Comparison of ENCODE assay signal across 30 cellular contexts in genomic region chr4:107631568-107631967, GRCh38.
DNase-seq lines count a peak whose midpoint lies in the region; ATAC-seq, FAIRE-seq and TF ChIP-seq lines count a peak whose summit lies in the region.
"Had no signal": no experiment of that assay in that cellular context is flagged by ENCODE, and none has a peak within 500 bp of the region (broad histone marks: within the 10 kb centered on the region; RNA-seq: fewer than 3 reads in every experiment).

No MANE protein-coding gene starts in this region.

- no peaks in the 10 kb centered on the region for H3K4me1 Mint-ChIP-seq in astrocyte (ENCODE audit: low read depth, unreplicated experiment)
- H3K4me1 Mint-ChIP-seq: immature natural killer cell; naive thymus-derived CD8-positive, alpha-beta T cell; WTC11 had no signal

- BruUV-seq in HepG2 (replicated peaks; lab: Mats Ljungman, UMichigan): no TSS peak

- H4K20me1 ChIP-seq in astrocyte (ENCODE audit: insufficient read depth, low read length) (no peaks in the 10 kb centered on the region), HepG2 (ENCODE audit: insufficient read depth, low read length) (no peaks in the 10 kb centered on the region)

- H3K27me3 Mint-ChIP-seq in astrocyte (ENCODE audit: low read depth, unreplicated experiment): no peaks in the 10 kb centered on the region
- H3K27me3 Mint-ChIP-seq: naive thymus-derived CD8-positive, alpha-beta T cell had no signal

- WGBS in HepG2 (ENCODE audit: low lambda C conversion rate): 92% methylated on average over 7 of the region's 7 CpGs

- TF ChIP-seq RAD21 in HepG2 (CRISPR knock-in tag; IDR thresholded peaks at IDR 0.05): no peak

- DNase-seq in LNCaP clone FGC (ENCODE audit: low read depth) (peak; percentile 65), astrocyte (ENCODE audit: low read depth) (no peak), HepG2 (ENCODE audit: low spot score) (no peak), RWPE1 (ENCODE audit: low spot score) (no peak), H4 (ENCODE audit: low spot score) (no peak)
- no peak for DNase-seq in activated naive CD4-positive, alpha-beta T cell treated with Interleukin-2 at 50 U/mL for 16 hours
- DNase-seq: activated CD4-positive, alpha-beta T cell treated with anti-CD3 and anti-CD28 coated beads, Interleukin-2, amount 50 U/mL, for 1 hour; activated naive CD4-positive, alpha-beta T cell; activated T-cell treated with anti-CD3 and anti-CD28 coated beads, Interleukin-2, amount 50 U/mL, for 4 hours; adrenal gland; effector CD4-positive, alpha-beta T cell; foreskin keratinocyte; immature natural killer cell; KBM-7; midbrain; naive thymus-derived CD8-positive, alpha-beta T cell; NCI-H1694; NCI-H2171; NCI-H524 treated with DMSO at 0.1 percent for 48 hours; retina; stimulated activated CD4-positive, alpha-beta T cell treated with anti-CD3 and anti-CD28 coated beads, Interleukin-2, amount 100 ng/mL, for 48 hours; substantia nigra had no signal

- H3K4me3 Mint-ChIP-seq in astrocyte (ENCODE audit: unreplicated experiment): no peak overlapping the region
- H3K4me3 Mint-ChIP-seq: activated T-cell treated with anti-CD3 and anti-CD28 coated beads, Interleukin-2, amount 50 U/mL, for 4 hours; immature natural killer cell; naive thymus-derived CD8-positive, alpha-beta T cell; WTC11 had no signal

- no peaks in the 10 kb centered on the region for H3K36me3 Mint-ChIP-seq in astrocyte (ENCODE audit: low read depth, unreplicated experiment)

- in situ Hi-C loops in HepG2 (cut with HindIII; ENCODE audit: extremely low pct_ligation_motif_present, low pct_unique_long_range_greater_than_20kb): no loop called here

- H3K27me3 ChIP-seq in astrocyte (ENCODE audit: insufficient read depth, low read length) (no peaks in the 10 kb centered on the region), HepG2 (ENCODE audit: control insufficient read depth in 1 of 2, insufficient read depth in 2 of 2, low read length in 2 of 2) (no peaks in the 10 kb centered on the region), subcutaneous abdominal adipose tissue (ENCODE audit: control insufficient read depth in 5 of 5, insufficient read depth in 4 of 5, low read length in 5 of 5) (no peaks in the 10 kb centered on the region)
- H3K27me3 ChIP-seq: adrenal gland, breast epithelium, foreskin keratinocyte, SJSA1 had no signal

- FAIRE-seq in astrocyte (lab: Jason Lieb, UNC) (no peak), HepG2 (lab: Jason Lieb, UNC) (no peak)
- FAIRE-seq: HTR-8/SVneo, RCC 7860, urothelium cell line had no signal

- CTCF ChIA-PET in HepG2 (lab: Yijun Ruan, JAX; ENCODE audit: low intra/inter-chr PET ratio, low total read pairs) (no interaction called here), RWPE1 (lab: Yijun Ruan, JAX) (no interaction called here)

- no peak for TF ChIP-seq POLR2A in HepG2 (IDR thresholded peaks at IDR 0.05; ENCODE audit: insufficient read depth in 1 of 2, low read depth in 2 of 2, low read length in 2 of 2)

- H3K9me3 Mint-ChIP-seq in astrocyte (ENCODE audit: unreplicated experiment): no peaks in the 10 kb centered on the region
- H3K9me3 Mint-ChIP-seq: activated T-cell treated with anti-CD3 and anti-CD28 coated beads, Interleukin-2, amount 50 U/mL, for 4 hours; immature natural killer cell; naive thymus-derived CD8-positive, alpha-beta T cell; WTC11 had no signal

- intact Hi-C loops in HepG2 (cut with micrococcal nuclease; ENCODE audit: unreplicated experiment): loop anchor here (5.0 kb wide), 1 partner anchor 86 kb away; no protein-coding TSS in a partner anchor

- H3K36me3 ChIP-seq in astrocyte (ENCODE audit: insufficient read depth, low read length) (no peaks in the 10 kb centered on the region), HepG2 (replicated peaks in 1 of 2; ENCODE audit: control insufficient read depth in 1 of 2, insufficient read depth in 2 of 2, low read length in 2 of 2) (peaks cover 2 to 6% of the 10 kb centered on the region in 2 experiments; a peak in 3 of 5 replicates), subcutaneous abdominal adipose tissue (ENCODE audit: control insufficient read depth in 5 of 5, insufficient read depth in 5 of 5, low read length in 5 of 5) (peaks cover 0 to 6% (median 0%) of the 10 kb centered on the region in 5 donors)
- H3K36me3 ChIP-seq: adrenal gland, breast epithelium, SJSA1 had no signal

- H3K4me2 ChIP-seq in astrocyte (ENCODE audit: low read length): no peak overlapping the region
- H3K4me2 ChIP-seq in HepG2 (ENCODE audit: low read depth, low read length): no peak overlapping the region

- H3K4me3 ChIP-seq in LNCaP clone FGC (ENCODE audit: low read depth, low read length) (peak overlapping the region; percentile 36), astrocyte (ENCODE audit: insufficient read depth, low read depth, low read length) (no peak overlapping the region), HepG2 (replicated peaks in 1 of 3; ENCODE audit: insufficient read depth in 1 of 3, low read depth in 2 of 3, low read length in 3 of 3) (no peak overlapping the region), subcutaneous abdominal adipose tissue (ENCODE audit: low read depth in 1 of 5, low read length in 5 of 5) (peak overlapping the region in 4 of 5 donors; percentile 8 to 35 (median 30))
- H3K4me3 ChIP-seq: adrenal gland, breast epithelium, SJSA1 had no signal

- H3K79me2 ChIP-seq in astrocyte (ENCODE audit: insufficient read depth, low read length) (no peaks in the 10 kb centered on the region), HepG2 (ENCODE audit: insufficient read depth, low read length) (peaks cover 4% of the 10 kb centered on the region)

- TF ChIP-seq EP300 in HepG2 (IDR thresholded peaks at IDR 0.05; ENCODE audit: low read depth in 2 of 2, low read length in 2 of 2) (no peak), HepG2 (CRISPR knock-in tag; IDR thresholded peaks at IDR 0.05; ENCODE audit: borderline replicate concordance) (no peak)

- no peaks in the 10 kb centered on the region for H3K4me1 ChIP-seq in astrocyte (ENCODE audit: insufficient read depth, low read length)
- peaks cover 58% of the 10 kb centered on the region for H3K4me1 ChIP-seq in HepG2 (ENCODE audit: insufficient read depth, low read length)
- H3K4me1 ChIP-seq in subcutaneous abdominal adipose tissue (ENCODE audit: control insufficient read depth in 5 of 5, insufficient read depth in 5 of 5, low read length in 5 of 5): peaks cover 0 to 23% (median 8%) of the 10 kb centered on the region in 5 donors
- H3K4me1 ChIP-seq: adrenal gland, breast epithelium, foreskin keratinocyte, SJSA1 had no signal

- peak overlapping the region; percentile 18 for H3K27ac Mint-ChIP-seq in astrocyte (ENCODE audit: unreplicated experiment)
- H3K27ac Mint-ChIP-seq: immature natural killer cell; naive thymus-derived CD8-positive, alpha-beta T cell; WTC11 had no signal

- POLR2A ChIA-PET in HepG2 (lab: Yijun Ruan, JAX): no interaction called here
- POLR2A ChIA-PET in RWPE1 (lab: Yijun Ruan, JAX; ENCODE audit: low non-redundant PET): no interaction called here

- no peak overlapping the region for H3K9ac ChIP-seq in astrocyte (ENCODE audit: low read length)
- no peak overlapping the region for H3K9ac ChIP-seq in HepG2 (ENCODE audit: insufficient read depth, low read depth, low read length)
- H3K9ac ChIP-seq in subcutaneous abdominal adipose tissue (ENCODE audit: low read length in 5 of 5): peak overlapping the region in 1 of 5 donors; percentile 30

- H2AFZ ChIP-seq in astrocyte (ENCODE audit: low read depth, low read length): no peak overlapping the region
- H2AFZ ChIP-seq in HepG2 (ENCODE audit: low read length): no peak overlapping the region

- H3K9me3 ChIP-seq in astrocyte (ENCODE audit: insufficient read depth, low read depth, low read length) (no peaks in the 10 kb centered on the region), HepG2 (ENCODE audit: low read length) (no peaks in the 10 kb centered on the region), subcutaneous abdominal adipose tissue (ENCODE audit: control insufficient read depth in 5 of 5, low read length in 5 of 5) (no peaks in the 10 kb centered on the region)
- H3K9me3 ChIP-seq: adrenal gland, breast epithelium, SJSA1 had no signal

- no peak for ATAC-seq in HepG2
- ATAC-seq: activated T-cell treated with anti-CD3 and anti-CD28 coated beads, Interleukin-2, amount 50 U/mL, for 4 hours; foreskin keratinocyte; naive thymus-derived CD8-positive, alpha-beta T cell; WTC11 had no signal

- H3K27ac ChIP-seq in astrocyte (ENCODE audit: low read depth, low read length): no peak overlapping the region
- H3K27ac ChIP-seq in HepG2 (ENCODE audit: extremely low read length, insufficient read depth, low read length): no peak overlapping the region
- H3K27ac ChIP-seq in subcutaneous abdominal adipose tissue (ENCODE audit: low read depth, low read length): peak overlapping the region; percentile 51
- no peak overlapping the region for H3K27ac ChIP-seq in RWPE1
- H3K27ac ChIP-seq: adrenal gland, epithelial cell of prostate, foreskin keratinocyte, SJSA1 had no signal

- TF ChIP-seq CTCF in LNCaP clone FGC (IDR thresholded peaks at IDR 0.05; ENCODE audit: control insufficient read depth, extremely low read depth, insufficient read depth): no peak
- no peak for TF ChIP-seq CTCF in astrocyte (IDR thresholded peaks at IDR 0.05; ENCODE audit: insufficient read depth, low read depth, low read length)
- TF ChIP-seq CTCF in HepG2 (CRISPR knock-in tag; IDR thresholded peaks at IDR 0.05): no peak
- TF ChIP-seq CTCF in RWPE1 (conservative IDR thresholded peaks at IDR 0.05; ENCODE audit: low read depth): no peak

TF ChIP-seq in HepG2, 621 proteins besides CTCF, POLR2A, EP300 and RAD21 (continues in another document):
- TF ChIP-seq, protein P1, sequence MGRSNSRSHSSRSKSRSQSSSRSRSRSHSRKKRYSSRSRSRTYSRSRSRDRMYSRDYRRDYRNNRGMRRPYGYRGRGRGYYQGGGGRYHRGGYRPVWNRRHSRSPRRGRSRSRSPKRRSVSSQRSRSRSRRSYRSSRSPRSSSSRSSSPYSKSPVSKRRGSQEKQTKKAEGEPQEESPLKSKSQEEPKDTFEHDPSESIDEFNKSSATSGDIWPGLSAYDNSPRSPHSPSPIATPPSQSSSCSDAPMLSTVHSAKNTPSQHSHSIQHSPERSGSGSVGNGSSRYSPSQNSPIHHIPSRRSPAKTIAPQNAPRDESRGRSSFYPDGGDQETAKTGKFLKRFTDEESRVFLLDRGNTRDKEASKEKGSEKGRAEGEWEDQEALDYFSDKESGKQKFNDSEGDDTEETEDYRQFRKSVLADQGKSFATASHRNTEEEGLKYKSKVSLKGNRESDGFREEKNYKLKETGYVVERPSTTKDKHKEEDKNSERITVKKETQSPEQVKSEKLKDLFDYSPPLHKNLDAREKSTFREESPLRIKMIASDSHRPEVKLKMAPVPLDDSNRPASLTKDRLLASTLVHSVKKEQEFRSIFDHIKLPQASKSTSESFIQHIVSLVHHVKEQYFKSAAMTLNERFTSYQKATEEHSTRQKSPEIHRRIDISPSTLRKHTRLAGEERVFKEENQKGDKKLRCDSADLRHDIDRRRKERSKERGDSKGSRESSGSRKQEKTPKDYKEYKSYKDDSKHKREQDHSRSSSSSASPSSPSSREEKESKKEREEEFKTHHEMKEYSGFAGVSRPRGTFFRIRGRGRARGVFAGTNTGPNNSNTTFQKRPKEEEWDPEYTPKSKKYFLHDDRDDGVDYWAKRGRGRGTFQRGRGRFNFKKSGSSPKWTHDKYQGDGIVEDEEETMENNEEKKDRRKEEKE (IDR thresholded peaks at IDR 0.05): no peak

Comparison
In these comparisons a context has a peak if more than half of its experiments do, and no peak if none do; other contexts are left out.
1. H3K4me3 ChIP-seq: peak in LNCaP clone FGC (single experiment) and subcutaneous abdominal adipose tissue (4 of 5); none in astrocyte (single experiment) and HepG2 (0 of 3).